ENCODE assay signal across 32 cellular contexts in the genomic region with DNA sequence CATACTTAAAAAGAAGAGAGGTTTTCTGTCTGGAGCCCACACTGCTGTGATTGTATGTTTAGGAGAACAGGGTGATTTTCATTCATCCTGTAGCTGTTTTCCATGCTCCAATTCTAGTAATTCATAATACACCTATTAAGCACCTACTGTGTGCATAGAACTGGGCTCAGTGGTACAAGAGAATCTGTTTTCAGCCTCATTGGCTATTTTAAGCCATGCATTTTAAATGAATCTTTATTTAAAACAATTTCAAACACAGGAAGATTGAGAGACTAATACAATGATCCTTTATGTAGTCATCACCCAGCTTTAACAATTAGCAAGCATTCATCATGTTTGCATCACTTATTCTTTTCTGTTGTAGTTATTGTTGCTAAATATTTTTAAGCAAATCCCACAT.
"Had no signal": no experiment of that assay in that cellular context is flagged by ENCODE, and none has a peak within 500 bp of the region (broad histone marks: within the 10 kb centered on the region; RNA-seq: fewer than 3 reads in every experiment).

No MANE protein-coding gene starts in this region.

- H3K36me3 ChIP-seq: ascending aorta, breast epithelium, cardiac muscle cell, colonic mucosa, esophagus squamous epithelium, heart left ventricle, WERI-Rb-1 had no signal

- H3K9me3 ChIP-seq: ascending aorta, breast epithelium, colonic mucosa, esophagus squamous epithelium, heart left ventricle had no signal

- H3K4me1 ChIP-seq: ascending aorta, breast epithelium, colonic mucosa, esophagus squamous epithelium had no signal

- H3K4me3 Mint-ChIP-seq: activated CD4-positive, alpha-beta memory T cell treated with anti-CD3 and anti-CD28 coated beads for 36 hours; activated CD4-positive, alpha-beta T cell treated with anti-CD3 and anti-CD28 coated beads for 36 hours; activated CD4-positive, alpha-beta T cell treated with anti-CD3 and anti-CD28 coated beads, Interleukin-2, amount 10 ng/mL, durations not matched to agents 24 days and 14 days; activated CD8-positive, alpha-beta memory T cell treated with anti-CD3 and anti-CD28 coated beads, Interleukin-2, amount 10 ng/mL, durations not matched to agents 7 days and 5 days; activated CD8-positive, alpha-beta T cell treated with anti-CD3 and anti-CD28 coated beads, Interleukin-2, amount 10 ng/mL, durations not matched to agents 7 days and 5 days; activated naive CD4-positive, alpha-beta T cell treated with anti-CD3 and anti-CD28 coated beads, Interleukin-2, amount 10 ng/mL, durations not matched to agents 7 days and 5 days; activated naive CD8-positive, alpha-beta T cell treated with anti-CD3 and anti-CD28 coated beads, Interleukin-2, amount 10 ng/mL, durations not matched to agents 7 days and 5 days; activated T-cell treated with anti-CD3 and anti-CD28 coated beads, Interleukin-2, amount 50 U/mL, for 72 hours; brain; dendritic cell treated with granulocyte-macrophage colony-stimulating factor and Interleukin-4, amounts not matched to agents 40 ng/mL and 50 ng/mL, for 4 days; T-cell; T-helper 1 cell treated with Interleukin-12 subunit alpha and Interleukin-12 subunit beta and Interleukin-4 antibody, amounts not matched to agents 30 μg/mL and 1 μg/mL, for 36 hours had no signal

- H3K9me3 Mint-ChIP-seq: activated CD4-positive, alpha-beta memory T cell treated with anti-CD3 and anti-CD28 coated beads for 36 hours; activated CD4-positive, alpha-beta T cell treated with anti-CD3 and anti-CD28 coated beads, Interleukin-2, amount 10 ng/mL, durations not matched to agents 24 days and 14 days; activated naive CD4-positive, alpha-beta T cell treated with anti-CD3 and anti-CD28 coated beads, Interleukin-2, amount 10 ng/mL, durations not matched to agents 7 days and 5 days; activated naive CD8-positive, alpha-beta T cell treated with anti-CD3 and anti-CD28 coated beads, Interleukin-2, amount 10 ng/mL, durations not matched to agents 7 days and 5 days; brain; dendritic cell treated with granulocyte-macrophage colony-stimulating factor and Interleukin-4, amounts not matched to agents 40 ng/mL and 50 ng/mL, for 4 days; T-cell; T-helper 1 cell treated with Interleukin-12 subunit alpha and Interleukin-12 subunit beta and Interleukin-4 antibody, amounts not matched to agents 30 μg/mL and 1 μg/mL, for 36 hours had no signal

- H3K36me3 Mint-ChIP-seq: activated CD8-positive, alpha-beta memory T cell treated with anti-CD3 and anti-CD28 coated beads, Interleukin-2, amount 10 ng/mL, durations not matched to agents 7 days and 5 days; activated naive CD4-positive, alpha-beta T cell treated with anti-CD3 and anti-CD28 coated beads, Interleukin-2, amount 10 ng/mL, durations not matched to agents 7 days and 5 days; activated naive CD4-positive, alpha-beta T cell treated with anti-CD3 and anti-CD28 coated beads, Interleukin-2, amount 50 U/mL, for 72 hours; activated naive CD8-positive, alpha-beta T cell treated with anti-CD3 and anti-CD28 coated beads, Interleukin-2, amount 10 ng/mL, durations not matched to agents 7 days and 5 days; brain had no signal

- ATAC-seq: activated CD4-positive, alpha-beta T cell treated with anti-CD3 and anti-CD28 coated beads for 36 hours; activated CD8-positive, alpha-beta memory T cell treated with anti-CD3 and anti-CD28 coated beads, Interleukin-2, amount 10 ng/mL, durations not matched to agents 7 days and 5 days; activated CD8-positive, alpha-beta T cell treated with anti-CD3 and anti-CD28 coated beads, Interleukin-2, amount 10 ng/mL, durations not matched to agents 7 days and 5 days; activated naive CD4-positive, alpha-beta T cell treated with anti-CD3 and anti-CD28 coated beads, Interleukin-2, amount 50 U/mL, for 72 hours; activated T-cell treated with anti-CD3 and anti-CD28 coated beads, Interleukin-2, amount 50 U/mL, for 72 hours; heart left ventricle; T-cell had no signal

- H3K27me3 ChIP-seq: ascending aorta, breast epithelium, cardiac muscle cell, colonic mucosa, dorsolateral prefrontal cortex, esophagus squamous epithelium, heart left ventricle had no signal

- H3K27ac ChIP-seq: ascending aorta, breast epithelium, cardiac muscle cell, colonic mucosa, esophagus squamous epithelium, heart left ventricle, WERI-Rb-1 had no signal

- H3K27me3 Mint-ChIP-seq: activated CD4-positive, alpha-beta memory T cell treated with anti-CD3 and anti-CD28 coated beads for 36 hours; activated CD4-positive, alpha-beta T cell treated with anti-CD3 and anti-CD28 coated beads for 36 hours; activated CD4-positive, alpha-beta T cell treated with anti-CD3 and anti-CD28 coated beads, Interleukin-2, amount 10 ng/mL, durations not matched to agents 24 days and 14 days; activated CD8-positive, alpha-beta memory T cell treated with anti-CD3 and anti-CD28 coated beads, Interleukin-2, amount 10 ng/mL, durations not matched to agents 7 days and 5 days; activated naive CD4-positive, alpha-beta T cell treated with anti-CD3 and anti-CD28 coated beads, Interleukin-2, amount 10 ng/mL, durations not matched to agents 7 days and 5 days; activated naive CD8-positive, alpha-beta T cell treated with anti-CD3 and anti-CD28 coated beads, Interleukin-2, amount 10 ng/mL, durations not matched to agents 7 days and 5 days; dendritic cell treated with granulocyte-macrophage colony-stimulating factor and Interleukin-4, amounts not matched to agents 40 ng/mL and 50 ng/mL, for 4 days; T-cell had no signal

- DNase-seq: activated CD4-positive, alpha-beta memory T cell treated with anti-CD3 and anti-CD28 coated beads for 36 hours; activated CD4-positive, alpha-beta T cell treated with anti-CD3 and anti-CD28 coated beads for 36 hours; activated CD4-positive, alpha-beta T cell treated with anti-CD3 and anti-CD28 coated beads, Interleukin-2, amount 10 ng/mL, durations not matched to agents 24 days and 14 days; activated CD4-positive, CD25-positive, alpha-beta regulatory T cell; activated CD4-positive, CD25-positive, alpha-beta regulatory T cell treated with anti-CD3 and anti-CD28 coated beads, Interleukin-2, amount 50 U/mL, for 72 hours; activated CD8-positive, alpha-beta memory T cell treated with anti-CD3 and anti-CD28 coated beads, Interleukin-2, amount 10 ng/mL, durations not matched to agents 7 days and 5 days; activated CD8-positive, alpha-beta memory T cell treated with anti-CD3 and anti-CD28 coated beads, Interleukin-2, amount 50 U/mL, for 4 hours; activated CD8-positive, alpha-beta T cell treated with anti-CD3 and anti-CD28 coated beads, Interleukin-2, amount 10 ng/mL, durations not matched to agents 7 days and 5 days; activated gamma-delta T cell; activated naive CD4-positive, alpha-beta T cell; activated naive CD4-positive, alpha-beta T cell treated with anti-CD3 and anti-CD28 coated beads, Interleukin-2, amount 10 ng/mL, durations not matched to agents 7 days and 5 days; activated naive CD8-positive, alpha-beta T cell treated with anti-CD3 and anti-CD28 coated beads, Interleukin-2, amount 10 ng/mL, durations not matched to agents 7 days and 5 days; activated T-cell treated with anti-CD3 and anti-CD28 coated beads, Interleukin-2, amount 50 U/mL, for 1 hour; activated T-cell treated with anti-CD3 and anti-CD28 coated beads, Interleukin-2, amount 50 U/mL, for 72 hours; central memory CD4-positive, alpha-beta T cell; cerebellar nuclear complex; colonic mucosa; dorsolateral prefrontal cortex; effector memory CD4-positive, alpha-beta T cell; esophagus squamous epithelium; glutamatergic neuron; heart left ventricle; T-cell; T-helper 9 cell; WERI-Rb-1 had no signal

- H3K27ac Mint-ChIP-seq: activated CD4-positive, alpha-beta memory T cell treated with anti-CD3 and anti-CD28 coated beads for 36 hours; activated CD4-positive, alpha-beta T cell treated with anti-CD3 and anti-CD28 coated beads for 36 hours; activated CD4-positive, alpha-beta T cell treated with anti-CD3 and anti-CD28 coated beads, Interleukin-2, amount 10 ng/mL, durations not matched to agents 24 days and 14 days; activated CD8-positive, alpha-beta memory T cell treated with anti-CD3 and anti-CD28 coated beads, Interleukin-2, amount 10 ng/mL, durations not matched to agents 7 days and 5 days; activated CD8-positive, alpha-beta T cell treated with anti-CD3 and anti-CD28 coated beads, Interleukin-2, amount 10 ng/mL, durations not matched to agents 7 days and 5 days; activated naive CD4-positive, alpha-beta T cell treated with anti-CD3 and anti-CD28 coated beads, Interleukin-2, amount 10 ng/mL, durations not matched to agents 7 days and 5 days; activated naive CD4-positive, alpha-beta T cell treated with anti-CD3 and anti-CD28 coated beads, Interleukin-2, amount 50 U/mL, for 72 hours; activated naive CD8-positive, alpha-beta T cell treated with anti-CD3 and anti-CD28 coated beads, Interleukin-2, amount 10 ng/mL, durations not matched to agents 7 days and 5 days; activated T-cell treated with anti-CD3 and anti-CD28 coated beads, Interleukin-2, amount 50 U/mL, for 72 hours; dendritic cell treated with granulocyte-macrophage colony-stimulating factor and Interleukin-4, amounts not matched to agents 40 ng/mL and 50 ng/mL, for 4 days; T-cell; T-helper 1 cell treated with Interleukin-12 subunit alpha and Interleukin-12 subunit beta and Interleukin-4 antibody, amounts not matched to agents 30 μg/mL and 1 μg/mL, for 36 hours had no signal

- H3K4me1 Mint-ChIP-seq: activated CD4-positive, alpha-beta T cell treated with anti-CD3 and anti-CD28 coated beads for 36 hours; activated CD4-positive, alpha-beta T cell treated with anti-CD3 and anti-CD28 coated beads, Interleukin-2, amount 10 ng/mL, durations not matched to agents 24 days and 14 days; activated CD8-positive, alpha-beta memory T cell treated with anti-CD3 and anti-CD28 coated beads, Interleukin-2, amount 10 ng/mL, durations not matched to agents 7 days and 5 days; activated naive CD4-positive, alpha-beta T cell treated with anti-CD3 and anti-CD28 coated beads, Interleukin-2, amount 10 ng/mL, durations not matched to agents 7 days and 5 days; activated naive CD8-positive, alpha-beta T cell treated with anti-CD3 and anti-CD28 coated beads, Interleukin-2, amount 10 ng/mL, durations not matched to agents 7 days and 5 days; T-cell had no signal

- H3K4me3 ChIP-seq: ascending aorta, breast epithelium, cardiac muscle cell, colonic mucosa, dorsolateral prefrontal cortex, esophagus squamous epithelium, heart left ventricle had no signal
